Comparison of ENCODE assay signal across 8 cellular contexts in the genomic region with DNA sequence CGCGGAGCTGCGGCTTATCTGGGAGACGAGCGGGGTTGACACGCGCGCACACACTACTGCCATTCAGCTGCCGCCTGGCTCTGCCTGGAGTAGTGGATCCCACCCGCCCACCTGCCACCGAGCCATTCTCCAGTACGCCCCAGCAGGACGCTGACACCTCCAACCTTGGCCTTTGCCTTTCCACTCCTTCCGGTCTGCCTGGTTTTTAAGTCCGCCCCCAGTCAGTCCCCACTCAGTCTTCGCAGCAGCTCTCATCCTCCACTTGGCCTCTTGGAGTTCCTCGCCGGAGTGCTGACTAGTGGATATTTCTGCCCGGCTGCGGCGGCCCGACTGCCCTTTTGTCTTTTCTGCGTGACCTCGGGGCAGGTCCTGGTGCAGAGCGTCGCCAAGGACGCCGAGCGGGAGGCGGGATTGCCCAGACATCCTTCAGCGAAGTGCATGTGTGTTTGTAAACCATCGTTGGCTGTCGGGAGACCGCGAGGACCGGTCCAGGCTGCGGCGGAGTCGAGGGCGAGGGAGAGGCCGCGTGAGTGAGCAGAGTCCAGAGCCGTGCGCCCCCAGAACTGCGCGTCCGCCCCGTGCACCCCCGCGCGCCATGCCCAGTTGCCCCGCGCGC. TPM values are rescaled to one million over a fixed set of nuclear protein-coding genes. Genes with fewer than 3 reads are reported as not detected.
A peak's percentile ranks its signal among the peaks of the same experiment; 100 is the strongest.
DNase-seq lines count a peak whose midpoint lies in the region; ATAC-seq and TF ChIP-seq lines count a peak whose summit lies in the region.

No MANE protein-coding gene starts in this region.

- H2AFZ ChIP-seq in PC-3 (ENCODE audit: low read length) (no peak overlapping the region; the same call in 1 of the 2 replicates), neuron (ENCODE audit: low read depth, low read length) (peak overlapping the region; percentile 98)

- POLR2A ChIA-PET in PC-3 (lab: Charles Lee; ENCODE audit: unreplicated experiment), result no interaction called here

- no peaks in the 10 kb centered on the region for H3K9me2 ChIP-seq in PC-3 (replicated peaks; ENCODE audit: low read length)

- peak; percentile 3; the same call in 1 of the 2 replicates for ATAC-seq in PC-3
- no peak for ATAC-seq in GM21825 (IDR thresholded peaks at IDR 0.05; ENCODE audit: unreplicated experiment)
- no peak for ATAC-seq in HG02759 (IDR thresholded peaks at IDR 0.05; ENCODE audit: unreplicated experiment)

- TF ChIP-seq POLR2A in esophagus squamous epithelium (IDR thresholded peaks at IDR 0.05), result no peak

- 0 to 4% methylated on average over 14 to 30 of the region's 54 CpGs for WGBS in esophagus squamous epithelium, 2 donors

- intact Hi-C loops in PC-3 (cut with micrococcal nuclease) (loop anchor here (5.0 kb wide), 1 partner anchor 795 kb away; no protein-coding TSS in a partner anchor), esophagus squamous epithelium (cut with DNase I) (no loop called here)

- peak overlapping the region; percentile 74 for H3K9ac ChIP-seq in PC-3 (ENCODE audit: low read length)

- H3K27ac ChIP-seq in PC-3 (ENCODE audit: low read length), result no peak overlapping the region
- peak overlapping the region in 3 of 4 donors; percentile 53 to 80 (median 66) for H3K27ac ChIP-seq in esophagus squamous epithelium

- H3K9me3 ChIP-seq in PC-3 (ENCODE audit: low read length) (no peaks in the 10 kb centered on the region), esophagus squamous epithelium (no peaks in the 10 kb centered on the region), neuron (ENCODE audit: low read length) (no peaks in the 10 kb centered on the region)

- H3K36me3 ChIP-seq in PC-3 (ENCODE audit: low read depth, low read length) (no peaks in the 10 kb centered on the region; the same call in 1 of the 2 replicates), esophagus squamous epithelium (no peaks in the 10 kb centered on the region), neuron (ENCODE audit: insufficient read depth, low read length) (no peaks in the 10 kb centered on the region)

- H3K4me2 ChIP-seq in PC-3 (ENCODE audit: low read length), result peak overlapping the region; percentile 99

- no peaks in the 10 kb centered on the region for H3K27me3 ChIP-seq in PC-3 (ENCODE audit: low read length)
- H3K27me3 ChIP-seq in esophagus squamous epithelium, result peaks cover 0 to 52% (median 10%) of the 10 kb centered on the region in 4 donors
- H3K27me3 ChIP-seq in neuron (ENCODE audit: insufficient read depth, low read length), result no peaks in the 10 kb centered on the region

- TF ChIP-seq CTCF in PC-3 (conservative IDR thresholded peaks at IDR 0.05; ENCODE audit: low read depth, low read length) (no peak), esophagus squamous epithelium (IDR thresholded peaks at IDR 0.05) (no peak)

- H3K4me1 ChIP-seq in PC-3 (ENCODE audit: insufficient read depth, low read length) (peaks cover 38% of the 10 kb centered on the region), esophagus squamous epithelium (peaks cover 18 to 54% (median 28%) of the 10 kb centered on the region in 3 donors), neuron (ENCODE audit: insufficient read depth, low read length) (peaks cover 28% of the 10 kb centered on the region)

- peaks cover 60% of the 10 kb centered on the region for H3K79me2 ChIP-seq in PC-3 (ENCODE audit: low read length)

- H3K4me3 ChIP-seq in PC-3 (ENCODE audit: low read length), result peak overlapping the region; percentile 96
- peak overlapping the region; percentile 45 to 75 (median 69) for H3K4me3 ChIP-seq in esophagus squamous epithelium
- H3K4me3 ChIP-seq in neuron (ENCODE audit: low read length), result peak overlapping the region; percentile 98

- CTCF ChIA-PET in PC-3 (lab: Charles Lee), result no interaction called here

- peaks cover 49% of the 10 kb centered on the region for H4K20me1 ChIP-seq in PC-3 (ENCODE audit: low read length)

- no peaks in the 10 kb centered on the region for H3F3A ChIP-seq in PC-3 (ENCODE audit: low read length, unreplicated experiment)

- DNase-seq in NCI-H524 (lab: John Stamatoyannopoulos, UW) (peak; percentile 30 to 51), NCI-H524 treated with DMSO at 0.1 percent for 48 hours (lab: John Stamatoyannopoulos, UW) (no peak), PC-3 (peak; percentile 30), esophagus squamous epithelium (lab: John Stamatoyannopoulos, UW) (no peak), foreskin melanocyte (no peak)

- BruUV-seq in PC-3 (replicated peaks; lab: Mats Ljungman, UMichigan), result TSS peak; percentile 22

RNA-seq across cellular contexts. Expression of gene SLIT2, which starts 1.1 kb away (rescaled TPM):
- total RNA-seq in PC-3 (2014; rRNA removed) (19.1 and 28.7 TPM in 2 replicates), esophagus squamous epithelium (10 to 100 TPM in 1 of 4 donors, 1 to 10 TPM in 3; 2.4 to 16.0 (median 4.7) TPM)

Comparison
In these comparisons a context has a peak if more than half of its experiments do, and no peak if none do; other contexts are left out.
1. DNase-seq: peak in NCI-H524 (2 of 2) and PC-3 (single experiment); none in NCI-H524 treated with DMSO at 0.1 percent for 48 hours (single experiment), esophagus squamous epithelium (single experiment) and foreskin melanocyte (single experiment).
2. Peak in every context shown above with its lines, with median percentiles within 50 percentile points of each other: H3K4me3 ChIP-seq.